Comparison of ENCODE assay signal across 15 cellular contexts in genomic region chr2:160474891-160475795, GRCh38. TPM values are rescaled to one million over a fixed set of nuclear protein-coding genes. Genes with fewer than 3 reads are reported as not detected.
A peak's percentile ranks its signal among the peaks of the same experiment; 100 is the strongest.
DNase-seq lines count a peak whose midpoint lies in the region; ATAC-seq and TF ChIP-seq lines count a peak whose summit lies in the region.
"Had no signal": no experiment of that assay in that cellular context is flagged by ENCODE, and none has a peak within 500 bp of the region (broad histone marks: within the 10 kb centered on the region; RNA-seq: fewer than 3 reads in every experiment).

No MANE protein-coding gene starts in this region.

- peak overlapping the region; percentile 61 for H3K27ac Mint-ChIP-seq in HFFc6

- H3K4me1 ChIP-seq in DND-41 (ENCODE audit: insufficient read depth, low read length) (peaks cover 30% of the 10 kb centered on the region), neuronal stem cell (ENCODE audit: control insufficient read depth in 2 of 2, insufficient read depth in 1 of 2, low read depth in 1 of 2, low read length in 2 of 2) (peaks cover 11 to 12% of the 10 kb centered on the region in 2 donors), SJCRH30 (peaks cover 28% of the 10 kb centered on the region)
- H3K4me1 ChIP-seq in effector memory CD4-positive, alpha-beta T cell (ENCODE audit: control insufficient read depth, insufficient read depth, low read length, poor library complexity, severe bottlenecking) = peaks cover 30% of the 10 kb centered on the region
- H3K4me1 ChIP-seq: prostate gland had no signal

- DNase-seq in DND-41 (no peak), HFFc6 (no peak), neuronal stem cell (ENCODE audit: low spot score) (no peak), SJCRH30 (no peak), mesenteric fat pad (ENCODE audit: low spot score) (no peak), Right ventricle myocardium superior (no peak)
- no peak for DNase-seq in effector memory CD4-positive, alpha-beta T cell
- DNase-seq: activated CD4-positive, alpha-beta T cell treated with anti-CD3 and anti-CD28 coated beads for 48 hours; adrenal gland; Calu3; head of caudate nucleus; left lung; NCI-H1417 treated with DMSO at 0.1 percent for 48 hours; NCI-H526 treated with DMSO at 0.1 percent for 48 hours had no signal

- no peaks in the 10 kb centered on the region for H3K9me3 ChIP-seq in DND-41 (ENCODE audit: insufficient read depth, low read length, severe bottlenecking)
- no peaks in the 10 kb centered on the region for H3K9me3 ChIP-seq in effector memory CD4-positive, alpha-beta T cell (ENCODE audit: control insufficient read depth, low read length)
- no peaks in the 10 kb centered on the region for H3K9me3 ChIP-seq in neuronal stem cell (replicated peaks in 1 of 2; ENCODE audit: control insufficient read depth in 2 of 2, insufficient read depth in 1 of 2, low read depth in 1 of 2, low read length in 2 of 2)
- H3K9me3 ChIP-seq in SJCRH30 (replicated peaks) = no peaks in the 10 kb centered on the region
- H3K9me3 ChIP-seq: left lung, prostate gland had no signal

- H3K9me3 Mint-ChIP-seq in HFFc6 = no peaks in the 10 kb centered on the region

- no CpG with 5 or more reads among the region's 7 CpGs for WGBS in neuronal stem cell (ENCODE audit: extremely low coverage in 2 of 2, insufficient read length in 2 of 2, insufficient replicate concordance in 1 of 2), 2 donors

- H2BK15ac ChIP-seq in neuronal stem cell (ENCODE audit: low read length) = no peak overlapping the region

- no peak overlapping the region for H2BK5ac ChIP-seq in neuronal stem cell (ENCODE audit: low read length)

- H2AK5ac ChIP-seq in neuronal stem cell (ENCODE audit: low read depth, low read length) = no peak overlapping the region

- H3K27ac ChIP-seq in DND-41 (ENCODE audit: low read length) = no peak overlapping the region; the same call in 1 of the 2 replicates
- peak overlapping the region; percentile 73 for H3K27ac ChIP-seq in effector memory CD4-positive, alpha-beta T cell (ENCODE audit: insufficient read depth, low read length, poor library complexity, severe bottlenecking)
- H3K27ac ChIP-seq in neuronal stem cell (replicated peaks; ENCODE audit: low read length) = no peak overlapping the region
- no peak overlapping the region for H3K27ac ChIP-seq in SJCRH30
- H3K27ac ChIP-seq: prostate gland had no signal

- no peaks in the 10 kb centered on the region for H3K27me3 Mint-ChIP-seq in HFFc6 (ENCODE audit: insufficient read depth)

- H2AFZ ChIP-seq in DND-41 (ENCODE audit: low read depth, low read length) (no peak overlapping the region), neuronal stem cell (ENCODE audit: low read length) (no peak overlapping the region)

- H4K20me1 ChIP-seq in DND-41 (ENCODE audit: insufficient read depth, low read length) = 0 out of 2 replicates have a peak, but pooled peaks cover 5% of the 10 kb centered on the region

- ATAC-seq in DND-41 (ENCODE audit: insufficient read depth, low read depth) = peak; percentile 37; the same call in 1 of the 3 replicates
- ATAC-seq in Right ventricle myocardium superior (ENCODE audit: poor library complexity) = no peak
- ATAC-seq: left lung had no signal

- peaks cover 8% of the 10 kb centered on the region; the same call in 1 of the 2 replicates for H3K36me3 Mint-ChIP-seq in HFFc6 (ENCODE audit: low read depth)

- H3K23ac ChIP-seq in neuronal stem cell (ENCODE audit: low read depth, low read length, poor library complexity) = no peak overlapping the region

- H3K4me2 ChIP-seq in DND-41 (ENCODE audit: insufficient read depth, low read length) (peak overlapping the region; percentile 53; the same call in 1 of the 2 replicates), neuronal stem cell (ENCODE audit: insufficient read depth, low read length, poor library complexity, severe bottlenecking) (no peak overlapping the region)

- H2BK12ac ChIP-seq in neuronal stem cell (ENCODE audit: low read length) = no peak overlapping the region

- H2BK120ac ChIP-seq in neuronal stem cell (ENCODE audit: low read depth, low read length) = no peak overlapping the region

- peak overlapping the region; percentile 59 for H3K4me3 Mint-ChIP-seq in HFFc6

- H4K8ac ChIP-seq in neuronal stem cell (ENCODE audit: low read depth, low read length) = no peak overlapping the region

- peaks cover 7% of the 10 kb centered on the region; the same call in 1 of the 2 replicates for H3K79me2 ChIP-seq in DND-41 (ENCODE audit: insufficient read depth, low read length)

- H3K36me3 ChIP-seq in DND-41 (ENCODE audit: insufficient read depth, low read length) (no peaks in the 10 kb centered on the region), neuronal stem cell (replicated peaks in 1 of 2; ENCODE audit: control insufficient read depth in 2 of 2, insufficient read depth in 2 of 2, low read length in 2 of 2) (peaks cover 0 to 3% of the 10 kb centered on the region in 2 donors), SJCRH30 (no peaks in the 10 kb centered on the region)
- H3K36me3 ChIP-seq in effector memory CD4-positive, alpha-beta T cell (ENCODE audit: control insufficient read depth, insufficient read depth, low read length) = no peaks in the 10 kb centered on the region
- H3K36me3 ChIP-seq: adrenal gland, left lung, prostate gland had no signal

- H3K9ac ChIP-seq in DND-41 (ENCODE audit: low read depth, low read length) = no peak overlapping the region
- no peak overlapping the region for H3K9ac ChIP-seq in neuronal stem cell (ENCODE audit: low read depth, low read length, poor library complexity)

- no peaks in the 10 kb centered on the region for H3K79me1 ChIP-seq in neuronal stem cell (ENCODE audit: low read depth, low read length)

- intact Hi-C loops in Right ventricle myocardium superior (cut with DNase I) = no loop called here

- TF ChIP-seq CTCF in DND-41 (IDR thresholded peaks at IDR 0.05; ENCODE audit: borderline replicate concordance, extremely low read depth, low read length, poor library complexity, severe bottlenecking) = no peak
- TF ChIP-seq CTCF in HFFc6 (IDR thresholded peaks at IDR 0.05) = no peak

- no peaks in the 10 kb centered on the region for H3K27me3 ChIP-seq in DND-41 (ENCODE audit: insufficient read depth, low read length, poor library complexity)
- no peaks in the 10 kb centered on the region for H3K27me3 ChIP-seq in effector memory CD4-positive, alpha-beta T cell (replicated peaks; ENCODE audit: control insufficient read depth, insufficient read depth, low read length, poor library complexity, severe bottlenecking)
- no peaks in the 10 kb centered on the region for H3K27me3 ChIP-seq in neuronal stem cell (ENCODE audit: control insufficient read depth in 3 of 3, insufficient read depth in 3 of 3, low read depth in 1 of 3, low read length in 3 of 3)
- H3K27me3 ChIP-seq in SJCRH30 = no peaks in the 10 kb centered on the region
- H3K27me3 ChIP-seq: adrenal gland, left lung had no signal

- peak overlapping the region; percentile 64 for H3K18ac ChIP-seq in neuronal stem cell (ENCODE audit: low read length)

- H4K91ac ChIP-seq in neuronal stem cell (ENCODE audit: low read depth, low read length, poor library complexity) = no peak overlapping the region

- no peak overlapping the region for H3K4me3 ChIP-seq in DND-41 (ENCODE audit: low read depth in 1 of 2, low read length in 2 of 2)
- H3K4me3 ChIP-seq in effector memory CD4-positive, alpha-beta T cell (ENCODE audit: insufficient read depth, low read depth, low read length, poor library complexity, severe bottlenecking) = no peak overlapping the region
- no peak overlapping the region for H3K4me3 ChIP-seq in neuronal stem cell (ENCODE audit: low read length in 2 of 2)
- H3K4me3 ChIP-seq in SJCRH30 = no peak overlapping the region
- H3K4me3 ChIP-seq: adrenal gland, left lung, prostate gland had no signal

- H3K14ac ChIP-seq in neuronal stem cell (ENCODE audit: low read length) = no peak overlapping the region

- peaks cover 83% of the 10 kb centered on the region for H3K4me1 Mint-ChIP-seq in HFFc6 (ENCODE audit: low read depth)

- H3K4ac ChIP-seq in neuronal stem cell (ENCODE audit: low read length) = no peak overlapping the region

RNA-seq across cellular contexts. Expression of gene RBMS1, which starts 18.5 kb away (rescaled TPM):
- 100 to 1,000 TPM in 3 of 6 experiments, 10 to 100 TPM in 3; 88.7 to 111 (median 96.1) TPM for total RNA-seq in HFFc6 (2021; fragmentation: NEBNext Ultra II Directional; extraction: Animal tissue kit (Norgen Biotek cat#: 25700))
- 95.0 TPM for polyA plus RNA-seq in neuronal stem cell (2013, experiment 1 of 2)
- polyA plus RNA-seq in neuronal stem cell (2013, experiment 2 of 2) = 105 TPM
- 79.2 and 86.6 TPM in 2 replicates for total RNA-seq in SJCRH30 (2014; rRNA removed; shearing (Covaris generic))
- total RNA-seq in mesenteric fat pad = 144 TPM
- 53.0 TPM for total RNA-seq in Right ventricle myocardium superior
